10 cellular contexts compared by ENCODE assay signal in genomic region chr19:17757125-17757524, GRCh38. TPM values are rescaled to one million over a fixed set of nuclear protein-coding genes. Genes with fewer than 3 reads are reported as not detected.
DNase-seq lines count a peak whose midpoint lies in the region; FAIRE-seq and TF ChIP-seq lines count a peak whose summit lies in the region.
"Had no signal": no experiment of that assay in that cellular context is flagged by ENCODE, and none has a peak within 500 bp of the region (broad histone marks: within the 10 kb centered on the region; RNA-seq: fewer than 3 reads in every experiment).

No MANE protein-coding gene starts in this region.

- TF ChIP-seq CTCF in GM13977 (IDR thresholded peaks at IDR 0.05; ENCODE audit: extremely low read depth, insufficient read depth, missing control alignments) = no peak

- intact Hi-C loops in activated naive CD4-positive, alpha-beta T cell treated with anti-CD3 and anti-CD28 coated beads for 36 hours (cut with micrococcal nuclease) = loop anchor here (10.0 kb wide), 1 partner anchor 422 kb away; the partner anchor contains the start of genes ANO8 and GTPBP3

- H3K27ac ChIP-seq in angular gyrus (ENCODE audit: low read depth, low read length) = peak overlapping the region; percentile 99
- H3K27ac ChIP-seq: tibial nerve had no signal

- H3K27ac Mint-ChIP-seq in activated naive CD4-positive, alpha-beta T cell treated with anti-CD3 and anti-CD28 coated beads, Interleukin-2, amount 50 U/mL, for 24 hours = peak overlapping the region; percentile 21
- no peak overlapping the region for H3K27ac Mint-ChIP-seq in activated naive CD4-positive, alpha-beta T cell treated with anti-CD3 and anti-CD28 coated beads for 36 hours

- no peaks in the 10 kb centered on the region for H3K27me3 Mint-ChIP-seq in activated naive CD4-positive, alpha-beta T cell treated with anti-CD3 and anti-CD28 coated beads, Interleukin-2, amount 50 U/mL, for 24 hours
- no peaks in the 10 kb centered on the region for H3K27me3 Mint-ChIP-seq in activated naive CD4-positive, alpha-beta T cell treated with anti-CD3 and anti-CD28 coated beads for 36 hours (ENCODE audit: low read depth)

- H3K9me3 Mint-ChIP-seq in activated naive CD4-positive, alpha-beta T cell treated with anti-CD3 and anti-CD28 coated beads, Interleukin-2, amount 50 U/mL, for 24 hours = no peaks in the 10 kb centered on the region
- no peaks in the 10 kb centered on the region for H3K9me3 Mint-ChIP-seq in activated naive CD4-positive, alpha-beta T cell treated with anti-CD3 and anti-CD28 coated beads for 36 hours

- CTCF ChIA-PET in activated naive CD4-positive, alpha-beta T cell treated with anti-CD3 and anti-CD28 coated beads for 36 hours (lab: Charles Lee) = no interaction called here

- H3K36me3 Mint-ChIP-seq in activated naive CD4-positive, alpha-beta T cell treated with anti-CD3 and anti-CD28 coated beads, Interleukin-2, amount 50 U/mL, for 24 hours = peaks cover 9% of the 10 kb centered on the region
- peaks cover 48% of the 10 kb centered on the region for H3K36me3 Mint-ChIP-seq in activated naive CD4-positive, alpha-beta T cell treated with anti-CD3 and anti-CD28 coated beads for 36 hours (ENCODE audit: low read depth)

- peaks cover 25% of the 10 kb centered on the region for H3K4me1 Mint-ChIP-seq in activated naive CD4-positive, alpha-beta T cell treated with anti-CD3 and anti-CD28 coated beads, Interleukin-2, amount 50 U/mL, for 24 hours
- H3K4me1 Mint-ChIP-seq in activated naive CD4-positive, alpha-beta T cell treated with anti-CD3 and anti-CD28 coated beads for 36 hours (ENCODE audit: low read depth) = peaks cover 38% of the 10 kb centered on the region

- no peak for DNase-seq in activated naive CD4-positive, alpha-beta T cell (lab: John Stamatoyannopoulos, UW)
- DNase-seq in hypothalamus (lab: John Stamatoyannopoulos, UW) = peak; percentile 50 to 98 (median 88)
- DNase-seq in urothelium cell line (ENCODE audit: low spot score) = peak; percentile 72
- DNase-seq in GM13977 (ENCODE audit: low spot score) = no peak
- DNase-seq in activated CD4-positive, alpha-beta T cell treated with anti-CD3 and anti-CD28 coated beads for 4 hours = no peak
- no peak for DNase-seq in activated naive CD4-positive, alpha-beta T cell treated with anti-CD3 and anti-CD28 coated beads for 36 hours

- H3K4me3 Mint-ChIP-seq in activated naive CD4-positive, alpha-beta T cell treated with anti-CD3 and anti-CD28 coated beads, Interleukin-2, amount 50 U/mL, for 24 hours = no peak overlapping the region
- no peak overlapping the region for H3K4me3 Mint-ChIP-seq in activated naive CD4-positive, alpha-beta T cell treated with anti-CD3 and anti-CD28 coated beads for 36 hours

- in situ Hi-C loops in GM13977 (cut with MboI; ENCODE audit: low pct_unique_long_range_greater_than_20kb, low sequenced_read_pairs, unreplicated experiment) = no loop called here

- no peak for FAIRE-seq in urothelium cell line (lab: Jason Lieb, UNC)

RNA-seq across cellular contexts. Expression of gene FCHO1, which starts 5.8 kb away (rescaled TPM):
- 10 to 100 TPM; 48.9 to 56.8 TPM for total RNA-seq in activated naive CD4-positive, alpha-beta T cell treated with anti-CD3 and anti-CD28 coated beads for 36 hours

RNA-seq across cellular contexts. Expression of gene B3GNT3, which starts 37.8 kb away (rescaled TPM):
- total RNA-seq in activated naive CD4-positive, alpha-beta T cell treated with anti-CD3 and anti-CD28 coated beads for 36 hours = under 1 TPM; 0.17 to 0.19 TPM
- total RNA-seq: pulmonary artery endothelial cell had no signal

RNA-seq across cellular contexts. Expression of gene MAP1S, which starts 37.8 kb away (rescaled TPM):
- total RNA-seq in activated naive CD4-positive, alpha-beta T cell treated with anti-CD3 and anti-CD28 coated beads for 36 hours = 10 to 100 TPM; 46.8 to 51.8 TPM

Comparison
In these comparisons a context has a peak if more than half of its experiments do, and no peak if none do; other contexts are left out.
1. DNase-seq: peak in hypothalamus (51 of 51) and urothelium cell line (single experiment); none in activated naive CD4-positive, alpha-beta T cell (0 of 4), GM13977 (single experiment), activated CD4-positive, alpha-beta T cell treated with anti-CD3 and anti-CD28 coated beads for 4 hours (0 of 2) and activated naive CD4-positive, alpha-beta T cell treated with anti-CD3 and anti-CD28 coated beads for 36 hours (single experiment).